ENCODE assay signal across 11 cellular contexts in the genomic region with DNA sequence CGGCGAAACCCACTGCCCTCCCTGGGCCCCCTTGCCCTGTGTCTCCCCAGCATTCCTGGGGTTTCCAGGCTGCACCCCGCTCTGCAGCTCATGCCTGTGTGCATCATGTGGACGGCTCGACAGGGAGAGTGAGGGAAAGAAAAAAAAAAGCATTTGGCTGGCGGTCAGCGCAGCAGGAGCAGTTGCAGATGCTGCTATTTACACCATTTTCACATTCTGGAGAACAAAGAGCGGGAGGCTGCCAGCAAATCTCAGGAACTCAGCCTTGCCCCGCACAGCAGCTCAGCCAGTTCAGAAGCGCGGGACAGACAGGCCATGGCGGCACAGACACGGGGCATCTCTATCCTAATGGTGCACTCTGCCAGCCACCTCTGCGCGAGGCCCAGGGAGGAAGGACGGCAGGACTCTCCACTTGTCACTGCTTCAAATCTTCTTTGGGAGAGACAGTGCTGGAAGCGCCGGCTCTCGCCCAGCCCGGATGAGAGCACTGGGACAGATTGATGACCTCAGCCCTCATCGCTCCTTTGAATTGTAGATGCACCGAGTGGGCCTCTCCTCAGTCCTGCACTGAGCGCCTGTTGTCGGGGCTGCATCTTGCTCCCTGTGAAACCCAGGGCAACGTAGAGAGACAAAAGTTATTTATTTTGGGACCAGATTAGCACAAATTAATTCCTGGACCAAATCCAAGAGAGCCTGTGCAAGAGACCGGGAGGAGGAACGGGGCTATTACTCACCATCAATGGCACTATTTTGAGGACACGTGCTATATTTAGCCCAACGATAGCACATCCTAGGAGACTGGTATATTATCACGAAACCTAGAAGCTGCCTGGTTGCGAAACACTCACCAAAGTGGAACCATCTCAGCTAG.
A peak's percentile ranks its signal among the peaks of the same experiment; 100 is the strongest.
DNase-seq lines count a peak whose midpoint lies in the region; ATAC-seq and TF ChIP-seq lines count a peak whose summit lies in the region.
"Had no signal": no experiment of that assay in that cellular context is flagged by ENCODE, and none has a peak within 500 bp of the region (broad histone marks: within the 10 kb centered on the region; RNA-seq: fewer than 3 reads in every experiment).

No MANE protein-coding gene starts in this region.

- no peaks in the 10 kb centered on the region for H3K9me3 ChIP-seq in muscle layer of colon (ENCODE audit: low read length)

- H3K27ac ChIP-seq in muscle layer of colon (ENCODE audit: low read depth, low read length), result peak overlapping the region; percentile 93

- H3K9ac ChIP-seq in muscle layer of colon (ENCODE audit: low read length), result no peak overlapping the region

- H3K4me3 ChIP-seq in fibroblast of pulmonary artery (replicated peaks; ENCODE audit: low read depth, low read length) (peak overlapping the region; percentile 23), muscle layer of colon (ENCODE audit: low read depth in 1 of 2, low read length in 2 of 2) (peak overlapping the region; percentile 50 to 66)

- intact Hi-C loops in Right ventricle myocardium inferior (cut with DNase I) (no loop called here), cardiac septum (cut with DNase I) (no loop called here)

- peak; percentile 75 for ATAC-seq in Right ventricle myocardium inferior
- no peak for ATAC-seq in HG03139 (IDR thresholded peaks at IDR 0.05; ENCODE audit: unreplicated experiment)

- H3K4me1 ChIP-seq in muscle layer of colon (ENCODE audit: insufficient read depth, low read length), result peaks cover 22% of the 10 kb centered on the region

- H3K36me3 ChIP-seq in muscle layer of colon (ENCODE audit: insufficient read depth, low read length), result no peaks in the 10 kb centered on the region

- TF ChIP-seq CTCF in fibroblast of pulmonary artery (IDR thresholded peaks at IDR 0.05; ENCODE audit: low read length, missing control alignments), result no peak

- DNase-seq in Right ventricle myocardium inferior (ENCODE audit: missing footprints), result no peak
- DNase-seq in cardiac septum (ENCODE audit: low spot score), result no peak
- DNase-seq in fibroblast of pulmonary artery (ENCODE audit: low read depth), result peak; percentile 64
- no peak for DNase-seq in NCI-H510A treated with DMSO at 0.1 percent for 48 hours (lab: John Stamatoyannopoulos, UW)
- DNase-seq in DMS79 treated with DMSO at 0.1 percent for 48 hours (lab: John Stamatoyannopoulos, UW), result no peak
- DNase-seq in NAMALWA (ENCODE audit: low spot score), result no peak
- DNase-seq: effector CD4-positive, alpha-beta T cell; Karpas-422; stimulated activated CD4-positive, alpha-beta T cell treated with anti-CD3 and anti-CD28 coated beads, Interleukin-12 subunit alpha, Interleukin-12 subunit beta, amount 100 ng/mL, for 4 hours had no signal

- H3K27me3 ChIP-seq in muscle layer of colon (ENCODE audit: control insufficient read depth in 1 of 2, insufficient read depth in 2 of 2, low read length in 2 of 2), result no peaks in the 10 kb centered on the region
